16 cellular contexts compared by ENCODE assay signal in genomic region chr22:47006433-47006832, GRCh38.
DNase-seq lines count a peak whose midpoint lies in the region; ATAC-seq and TF ChIP-seq lines count a peak whose summit lies in the region.
"Had no signal": no experiment of that assay in that cellular context is flagged by ENCODE, and none has a peak within 500 bp of the region (broad histone marks: within the 10 kb centered on the region; RNA-seq: fewer than 3 reads in every experiment).

No MANE protein-coding gene starts in this region.

- TF ChIP-seq CTCF in endodermal cell (conservative IDR thresholded peaks at IDR 0.05) (no peak), osteoblast (IDR thresholded peaks at IDR 0.05; ENCODE audit: extremely low read depth, low read depth, low read length) (no peak), sigmoid colon (IDR thresholded peaks at IDR 0.05) (no peak)

- H2AFZ ChIP-seq in osteoblast (ENCODE audit: low read length): no peak overlapping the region
- H2AFZ ChIP-seq: GM23248 had no signal

- peaks cover 3% of the 10 kb centered on the region for H3K79me2 ChIP-seq in osteoblast (ENCODE audit: insufficient read depth, low read length)

- H3K27me3 ChIP-seq in SJSA1 (replicated peaks) (no peaks in the 10 kb centered on the region), endodermal cell (ENCODE audit: control insufficient read depth, insufficient read depth, low read length, poor library complexity, severe bottlenecking) (no peaks in the 10 kb centered on the region), osteoblast (ENCODE audit: insufficient read depth, low read length) (no peaks in the 10 kb centered on the region), sigmoid colon (no peaks in the 10 kb centered on the region)

- H3K27me3 Mint-ChIP-seq in endodermal cell (ENCODE audit: insufficient read depth): no peaks in the 10 kb centered on the region
- H3K27me3 Mint-ChIP-seq: CD4-positive, alpha-beta memory T cell had no signal

- peaks cover 33% of the 10 kb centered on the region for H3K4me1 ChIP-seq in SJSA1 (replicated peaks)
- no peaks in the 10 kb centered on the region for H3K4me1 ChIP-seq in endodermal cell (ENCODE audit: control insufficient read depth, insufficient read depth, low read length)
- H3K4me1 ChIP-seq in osteoblast (ENCODE audit: insufficient read depth, low read length): no peaks in the 10 kb centered on the region
- peaks cover 0 to 8% (median 0%) of the 10 kb centered on the region in 4 donors for H3K4me1 ChIP-seq in sigmoid colon
- H3K4me1 ChIP-seq: Caco-2, HAP-1 had no signal

- H3K36me3 Mint-ChIP-seq in endodermal cell (ENCODE audit: low read depth): peaks cover 12% of the 10 kb centered on the region

- TF ChIP-seq POLR2A in sigmoid colon (IDR thresholded peaks at IDR 0.05): no peak

- ATAC-seq in SK-N-SH treated with all-trans-retinoic acid at 6 μM for 48 hours (no peak), HG03442 (IDR thresholded peaks at IDR 0.05; ENCODE audit: unreplicated experiment) (no peak)

- 90 to 98% methylated on average over 9 to 15 of the region's 15 CpGs for WGBS in endodermal cell (ENCODE audit: insufficient coverage in 1 of 2, insufficient read length in 1 of 2), 2 experiments
- WGBS in sigmoid colon, 2 donors: 90 to 92% methylated on average over 15 of the region's 15 CpGs

- H3K27ac ChIP-seq in SJSA1: peak overlapping the region; percentile 77
- H3K27ac ChIP-seq in endodermal cell (ENCODE audit: low read depth, low read length): no peak overlapping the region
- H3K27ac ChIP-seq in osteoblast (ENCODE audit: low read depth, low read length): no peak overlapping the region
- H3K27ac ChIP-seq in sigmoid colon: no peak overlapping the region
- H3K27ac ChIP-seq: GM23248 had no signal

- no peaks in the 10 kb centered on the region for H3K4me1 Mint-ChIP-seq in endodermal cell

- no peak for TF ChIP-seq EP300 in sigmoid colon (IDR thresholded peaks at IDR 0.05)

- H3K9me3 ChIP-seq in SJSA1 (replicated peaks): no peaks in the 10 kb centered on the region
- H3K9me3 ChIP-seq in endodermal cell (ENCODE audit: control insufficient read depth, low read length): no peaks in the 10 kb centered on the region
- H3K9me3 ChIP-seq in osteoblast (ENCODE audit: low read depth, low read length): no peaks in the 10 kb centered on the region
- H3K9me3 ChIP-seq in sigmoid colon: no peaks in the 10 kb centered on the region
- H3K9me3 ChIP-seq: Caco-2, HAP-1 had no signal

- no peak overlapping the region for H3K4me2 ChIP-seq in osteoblast (ENCODE audit: insufficient read depth, low read length)

- peak; percentile 72 to 77 for DNase-seq in SJSA1 (ENCODE audit: low read depth in 1 of 2, low spot score in 2 of 2)
- no peak for DNase-seq in endodermal cell
- peak; percentile 44 for DNase-seq in osteoblast (ENCODE audit: insufficient read length, low spot score, missing footprints)
- peak; percentile 29 for DNase-seq in sigmoid colon
- no peak for DNase-seq in pons (ENCODE audit: low spot score)
- DNase-seq in activated CD4-positive, alpha-beta T cell treated with anti-CD3 and anti-CD28 coated beads for 1 hour: no peak
- DNase-seq: C1 segment of cervical spinal cord; CD4-positive, alpha-beta memory T cell; DMS153; DND-41; GM23248; HFFc6 had no signal

- peaks cover 11% of the 10 kb centered on the region for H4K20me1 ChIP-seq in osteoblast (ENCODE audit: insufficient read depth, low read length)

- no peak overlapping the region for H3K9ac ChIP-seq in endodermal cell (ENCODE audit: extremely low read depth, low read length, poor library complexity, severe bottlenecking)
- H3K9ac ChIP-seq: GM23248 had no signal

- intact Hi-C loops in sigmoid colon (cut with DNase I): no loop called here

- H3K36me3 ChIP-seq in SJSA1 (peaks cover 8% of the 10 kb centered on the region), endodermal cell (ENCODE audit: control insufficient read depth, insufficient read depth, low read length) (peaks cover 35% of the 10 kb centered on the region), osteoblast (ENCODE audit: insufficient read depth, low read length) (peaks cover 6% of the 10 kb centered on the region), sigmoid colon (peaks cover 0 to 17% (median 1%) of the 10 kb centered on the region in 4 donors)
- H3K36me3 ChIP-seq: HAP-1 had no signal

- H3K9me3 Mint-ChIP-seq in endodermal cell: no peaks in the 10 kb centered on the region
- H3K9me3 Mint-ChIP-seq: CD4-positive, alpha-beta memory T cell; HFFc6 had no signal

- peak overlapping the region; percentile 2 for H3K27ac Mint-ChIP-seq in endodermal cell
- H3K27ac Mint-ChIP-seq: CD4-positive, alpha-beta memory T cell; HFFc6 had no signal

- H3K4me3 ChIP-seq in SJSA1: no peak overlapping the region
- no peak overlapping the region for H3K4me3 ChIP-seq in endodermal cell (ENCODE audit: low read length)
- H3K4me3 ChIP-seq in osteoblast (ENCODE audit: insufficient read depth, low read length): no peak overlapping the region
- no peak overlapping the region for H3K4me3 ChIP-seq in sigmoid colon
- H3K4me3 ChIP-seq: GM23248, HAP-1 had no signal

- no peak overlapping the region for H3K4me3 Mint-ChIP-seq in endodermal cell
- H3K4me3 Mint-ChIP-seq: CD4-positive, alpha-beta memory T cell; HFFc6 had no signal

TF ChIP-seq in SK-N-SH treated with all-trans-retinoic acid at 6 μM for 48 hours, 23 proteins besides CTCF, POLR2A, EP300 and RAD21:
- no peak for TF ChIP-seq BACH2 (CRISPR knock-in tag; IDR thresholded peaks at IDR 0.05; ENCODE audit: borderline replicate concordance)
- TF ChIP-seq RARB (CRISPR knock-in tag; IDR thresholded peaks at IDR 0.05): no peak
- no peak for TF ChIP-seq SNAI2 (CRISPR knock-in tag; IDR thresholded peaks at IDR 0.05)
- no peak for TF ChIP-seq ZFP3 (CRISPR knock-in tag; IDR thresholded peaks at IDR 0.05)
- TF ChIP-seq ESRRG (CRISPR knock-in tag; IDR thresholded peaks at IDR 0.05): no peak
- TF ChIP-seq ARNTL (CRISPR knock-in tag; IDR thresholded peaks at IDR 0.05; ENCODE audit: borderline replicate concordance, low read depth): no peak
- no peak for TF ChIP-seq ISL1 (CRISPR knock-in tag; IDR thresholded peaks at IDR 0.05)

Comparison
In these comparisons a context has a peak if more than half of its experiments do, and no peak if none do; other contexts are left out.
1. DNase-seq: peak in SJSA1 (2 of 2), osteoblast (single experiment) and sigmoid colon (single experiment); none in endodermal cell (single experiment), pons (single experiment) and activated CD4-positive, alpha-beta T cell treated with anti-CD3 and anti-CD28 coated beads for 1 hour (single experiment).